In the genomic region with DNA sequence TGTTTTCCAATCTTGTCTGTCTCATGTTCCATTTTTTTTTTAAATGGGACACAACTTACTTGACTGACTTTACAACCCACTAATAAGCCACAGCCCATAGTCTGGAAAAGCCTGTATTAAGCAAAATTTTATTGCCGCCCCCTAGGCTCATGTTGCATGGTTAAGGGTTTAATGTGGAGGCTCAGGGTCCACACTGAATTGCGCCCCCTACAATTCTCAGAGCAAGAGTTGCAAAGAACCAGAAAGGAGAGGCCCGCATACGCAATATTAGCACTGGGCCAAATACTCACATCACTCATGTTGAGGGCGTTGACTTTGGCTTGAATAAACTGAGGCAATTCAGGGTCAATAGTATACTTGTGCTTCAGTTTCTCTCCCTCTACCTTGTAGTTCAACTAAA, we compare ENCODE assay signal across 21 cellular contexts.
"Had no signal": no experiment of that assay in that cellular context is flagged by ENCODE, and none has a peak within 500 bp of the region (broad histone marks: within the 10 kb centered on the region; RNA-seq: fewer than 3 reads in every experiment).

No MANE protein-coding gene starts in this region.

- H3K4me3 ChIP-seq: esophagus squamous epithelium, pancreas, prostate gland, spleen, testis, transverse colon had no signal

- H3K27ac ChIP-seq: epithelial cell of prostate, esophagus squamous epithelium, pancreas, prostate gland, spleen, testis, transverse colon had no signal

- ATAC-seq: left ventricle myocardium superior; pancreas; stimulated activated naive CD8-positive, alpha-beta T cell treated with anti-CD3 and anti-CD28 coated beads, Interleukin-15, Interleukin-2, amounts not matched to agents 100 U/mL and 50 U/mL, for 24 hours had no signal

- H3K27me3 ChIP-seq: esophagus squamous epithelium, pancreas, spleen, testis, transverse colon had no signal

- DNase-seq: activated CD4-positive, alpha-beta T cell treated with anti-CD3 and anti-CD28 coated beads for 4 hours; activated CD4-positive, alpha-beta T cell treated with anti-CD3 and anti-CD28 coated beads, Interleukin-2, amount 50 U/mL, for 4 hours; activated CD4-positive, CD25-positive, alpha-beta regulatory T cell; activated effector memory CD4-positive, alpha-beta T cell treated with Interleukin-2 at 50 U/mL for 16 hours; activated naive CD4-positive, alpha-beta T cell treated with Interleukin-2 at 50 U/mL for 16 hours; activated T-cell treated with anti-CD3 and anti-CD28 coated beads for 4 hours; anterior cingulate cortex; esophagus squamous epithelium; foreskin melanocyte; left cardiac atrium; left ventricle myocardium superior; nucleus accumbens; pancreas; spleen; stimulated activated naive CD8-positive, alpha-beta T cell treated with anti-CD3 and anti-CD28 coated beads, Interleukin-15, Interleukin-2, amounts not matched to agents 100 U/mL and 50 U/mL, for 24 hours; testis; transverse colon had no signal

- FAIRE-seq: endometrium, keratinocyte, pancreas had no signal

- H3K4me1 ChIP-seq: esophagus squamous epithelium, pancreas, prostate gland, spleen, testis, transverse colon had no signal

- H3K36me3 ChIP-seq: esophagus squamous epithelium, pancreas, prostate gland, spleen, transverse colon had no signal

- H3K9me3 ChIP-seq: esophagus squamous epithelium, pancreas, prostate gland, spleen, testis, transverse colon had no signal
